Comparison of ENCODE assay signal across 1 cellular context in the genomic region with DNA sequence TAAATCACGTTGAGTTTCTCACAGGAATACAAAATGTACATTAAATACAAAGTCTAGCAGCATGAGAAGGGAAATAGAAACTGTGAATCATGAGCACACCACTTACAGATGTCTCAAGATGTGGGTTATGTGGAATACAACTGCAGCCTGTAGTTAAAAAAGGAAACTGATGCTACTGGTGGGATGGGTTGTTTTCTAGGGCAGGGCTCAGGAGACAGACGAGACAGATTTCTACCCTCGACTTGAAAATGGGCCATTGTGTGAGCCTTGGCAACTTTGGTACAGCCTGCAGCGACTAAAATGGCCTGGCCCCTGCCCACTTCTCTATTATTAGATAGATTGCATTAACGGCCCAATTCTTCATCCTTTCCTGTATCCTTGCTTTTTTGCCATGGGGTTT.
TF ChIP-seq lines count a peak whose summit lies in the region.

No MANE protein-coding gene starts in this region.

TF ChIP-seq in SK-N-SH treated with all-trans-retinoic acid at 6 μM for 48 hours, 23 proteins besides CTCF, POLR2A, EP300 and RAD21 (continued from another document):
- TF ChIP-seq, protein P1, sequence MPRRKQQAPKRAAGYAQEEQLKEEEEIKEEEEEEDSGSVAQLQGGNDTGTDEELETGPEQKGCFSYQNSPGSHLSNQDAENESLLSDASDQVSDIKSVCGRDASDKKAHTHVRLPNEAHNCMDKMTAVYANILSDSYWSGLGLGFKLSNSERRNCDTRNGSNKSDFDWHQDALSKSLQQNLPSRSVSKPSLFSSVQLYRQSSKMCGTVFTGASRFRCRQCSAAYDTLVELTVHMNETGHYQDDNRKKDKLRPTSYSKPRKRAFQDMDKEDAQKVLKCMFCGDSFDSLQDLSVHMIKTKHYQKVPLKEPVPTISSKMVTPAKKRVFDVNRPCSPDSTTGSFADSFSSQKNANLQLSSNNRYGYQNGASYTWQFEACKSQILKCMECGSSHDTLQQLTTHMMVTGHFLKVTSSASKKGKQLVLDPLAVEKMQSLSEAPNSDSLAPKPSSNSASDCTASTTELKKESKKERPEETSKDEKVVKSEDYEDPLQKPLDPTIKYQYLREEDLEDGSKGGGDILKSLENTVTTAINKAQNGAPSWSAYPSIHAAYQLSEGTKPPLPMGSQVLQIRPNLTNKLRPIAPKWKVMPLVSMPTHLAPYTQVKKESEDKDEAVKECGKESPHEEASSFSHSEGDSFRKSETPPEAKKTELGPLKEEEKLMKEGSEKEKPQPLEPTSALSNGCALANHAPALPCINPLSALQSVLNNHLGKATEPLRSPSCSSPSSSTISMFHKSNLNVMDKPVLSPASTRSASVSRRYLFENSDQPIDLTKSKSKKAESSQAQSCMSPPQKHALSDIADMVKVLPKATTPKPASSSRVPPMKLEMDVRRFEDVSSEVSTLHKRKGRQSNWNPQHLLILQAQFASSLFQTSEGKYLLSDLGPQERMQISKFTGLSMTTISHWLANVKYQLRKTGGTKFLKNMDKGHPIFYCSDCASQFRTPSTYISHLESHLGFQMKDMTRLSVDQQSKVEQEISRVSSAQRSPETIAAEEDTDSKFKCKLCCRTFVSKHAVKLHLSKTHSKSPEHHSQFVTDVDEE (CRISPR knock-in tag; IDR thresholded peaks at IDR 0.05) = no peak
- TF ChIP-seq TOX (CRISPR knock-in tag; IDR thresholded peaks at IDR 0.05; ENCODE audit: borderline replicate concordance) (no peak), TCF4 (CRISPR knock-in tag; IDR thresholded peaks at IDR 0.05; ENCODE audit: borderline replicate concordance) (no peak), ESRRG (CRISPR knock-in tag; IDR thresholded peaks at IDR 0.05) (no peak), ZFP3 (CRISPR knock-in tag; IDR thresholded peaks at IDR 0.05) (no peak), ZNF70 (CRISPR knock-in tag; IDR thresholded peaks at IDR 0.05) (no peak), SNAI2 (CRISPR knock-in tag; IDR thresholded peaks at IDR 0.05) (no peak)
- TF ChIP-seq, protein P2, sequence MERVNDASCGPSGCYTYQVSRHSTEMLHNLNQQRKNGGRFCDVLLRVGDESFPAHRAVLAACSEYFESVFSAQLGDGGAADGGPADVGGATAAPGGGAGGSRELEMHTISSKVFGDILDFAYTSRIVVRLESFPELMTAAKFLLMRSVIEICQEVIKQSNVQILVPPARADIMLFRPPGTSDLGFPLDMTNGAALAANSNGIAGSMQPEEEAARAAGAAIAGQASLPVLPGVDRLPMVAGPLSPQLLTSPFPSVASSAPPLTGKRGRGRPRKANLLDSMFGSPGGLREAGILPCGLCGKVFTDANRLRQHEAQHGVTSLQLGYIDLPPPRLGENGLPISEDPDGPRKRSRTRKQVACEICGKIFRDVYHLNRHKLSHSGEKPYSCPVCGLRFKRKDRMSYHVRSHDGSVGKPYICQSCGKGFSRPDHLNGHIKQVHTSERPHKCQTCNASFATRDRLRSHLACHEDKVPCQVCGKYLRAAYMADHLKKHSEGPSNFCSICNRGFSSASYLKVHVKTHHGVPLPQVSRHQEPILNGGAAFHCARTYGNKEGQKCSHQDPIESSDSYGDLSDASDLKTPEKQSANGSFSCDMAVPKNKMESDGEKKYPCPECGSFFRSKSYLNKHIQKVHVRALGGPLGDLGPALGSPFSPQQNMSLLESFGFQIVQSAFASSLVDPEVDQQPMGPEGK (CRISPR knock-in tag; IDR thresholded peaks at IDR 0.05; ENCODE audit: borderline replicate concordance) = no peak
- TF ChIP-seq, protein P3, sequence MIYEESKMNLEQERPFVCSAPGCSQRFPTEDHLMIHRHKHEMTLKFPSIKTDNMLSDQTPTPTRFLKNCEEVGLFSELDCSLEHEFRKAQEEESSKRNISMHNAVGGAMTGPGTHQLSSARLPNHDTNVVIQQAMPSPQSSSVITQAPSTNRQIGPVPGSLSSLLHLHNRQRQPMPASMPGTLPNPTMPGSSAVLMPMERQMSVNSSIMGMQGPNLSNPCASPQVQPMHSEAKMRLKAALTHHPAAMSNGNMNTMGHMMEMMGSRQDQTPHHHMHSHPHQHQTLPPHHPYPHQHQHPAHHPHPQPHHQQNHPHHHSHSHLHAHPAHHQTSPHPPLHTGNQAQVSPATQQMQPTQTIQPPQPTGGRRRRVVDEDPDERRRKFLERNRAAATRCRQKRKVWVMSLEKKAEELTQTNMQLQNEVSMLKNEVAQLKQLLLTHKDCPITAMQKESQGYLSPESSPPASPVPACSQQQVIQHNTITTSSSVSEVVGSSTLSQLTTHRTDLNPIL (CRISPR knock-in tag; IDR thresholded peaks at IDR 0.05; ENCODE audit: low read depth) = no peak
TF ChIP-seq in SK-N-SH treated with all-trans-retinoic acid at 6 μM for 48 hours: peak in this region for 0.
